21 cellular contexts compared by ENCODE assay signal in genomic region chr1:158654079-158654478, GRCh38. TPM values are rescaled to one million over a fixed set of nuclear protein-coding genes. Genes with fewer than 3 reads are reported as not detected.
"Had no signal": no experiment of that assay in that cellular context is flagged by ENCODE, and none has a peak within 500 bp of the region (broad histone marks: within the 10 kb centered on the region; RNA-seq: fewer than 3 reads in every experiment).

No MANE protein-coding gene starts in this region.

- H2AFZ ChIP-seq: parathyroid adenoma had no signal

- H3K9ac ChIP-seq: parathyroid adenoma had no signal

- H3K27ac ChIP-seq: lower lobe of right lung, parathyroid adenoma, right lobe of liver had no signal

- H3K4me3 ChIP-seq: cardiac muscle cell, lower lobe of right lung, right lobe of liver, smooth muscle cell had no signal

- H3K4me2 ChIP-seq: smooth muscle cell had no signal

- DNase-seq: activated B cell treated with CpG ODN at 0.5 μM for 24 hours; activated CD4-positive, alpha-beta memory T cell treated with anti-CD3 and anti-CD28 coated beads, Interleukin-2, amount 10 ng/mL, durations not matched to agents 7 days and 5 days; activated CD4-positive, alpha-beta T cell treated with anti-CD3 and anti-CD28 coated beads for 4 hours; activated CD8-positive, alpha-beta memory T cell treated with anti-CD3 and anti-CD28 coated beads, Interleukin-2, amount 10 ng/mL, durations not matched to agents 7 days and 5 days; amniotic stem cell; effector memory CD8-positive, alpha-beta T cell; foreskin fibroblast; glutamatergic neuron; hippocampal formation; left colon; lower lobe of right lung; right lobe of liver; stimulated activated CD4-positive, alpha-beta T cell treated with anti-CD3 and anti-CD28 coated beads, Interleukin-4, amount 100 ng/mL, for 24 hours; T-helper 2 cell had no signal

- H3K27me3 ChIP-seq: cardiac muscle cell, right lobe of liver had no signal

- H3K79me2 ChIP-seq: parathyroid adenoma had no signal

- H3K36me3 ChIP-seq: cardiac muscle cell, lower lobe of right lung, right lobe of liver had no signal

- H3K9me3 ChIP-seq: lower lobe of right lung, right lobe of liver had no signal

- H3K4me1 ChIP-seq: lower lobe of right lung, parathyroid adenoma, right lobe of liver had no signal

- ATAC-seq: activated CD8-positive, alpha-beta memory T cell treated with anti-CD3 and anti-CD28 coated beads, Interleukin-2, amount 10 ng/mL, durations not matched to agents 7 days and 5 days; effector memory CD8-positive, alpha-beta T cell; left colon; lower lobe of right lung; natural killer cell treated with Interleukin-12 subunit alpha and Interleukin-12 subunit beta and Interleukin-15 and Interleukin-18, amount 100 ng/mL, for 72 hours; right lobe of liver; stimulated activated effector memory CD8-positive, alpha-beta T cell treated with anti-CD3 and anti-CD28 coated beads, Interleukin-12 subunit alpha, Interleukin-12 subunit beta, amount 100 ng/mL, for 72 hours had no signal

RNA-seq across cellular contexts. Expression of gene SPTA1, which starts 32.4 kb away (rescaled TPM):
- total RNA-seq: activated B cell treated with CpG ODN at 0.5 μM for 24 hours; activated CD4-positive, alpha-beta memory T cell treated with anti-CD3 and anti-CD28 coated beads, Interleukin-2, amount 10 ng/mL, durations not matched to agents 7 days and 5 days; activated CD8-positive, alpha-beta memory T cell treated with anti-CD3 and anti-CD28 coated beads, Interleukin-2, amount 10 ng/mL, durations not matched to agents 7 days and 5 days; left colon; smooth muscle cell; ureter had no signal

RNA-seq across cellular contexts. Expression of gene OR6K2, which starts 46.4 kb away (rescaled TPM):
- total RNA-seq: activated B cell treated with CpG ODN at 0.5 μM for 24 hours; activated CD4-positive, alpha-beta memory T cell treated with anti-CD3 and anti-CD28 coated beads, Interleukin-2, amount 10 ng/mL, durations not matched to agents 7 days and 5 days; activated CD8-positive, alpha-beta memory T cell treated with anti-CD3 and anti-CD28 coated beads, Interleukin-2, amount 10 ng/mL, durations not matched to agents 7 days and 5 days; cardiac muscle cell; dermis microvascular lymphatic vessel endothelial cell; left colon; lower lobe of right lung; natural killer cell treated with Interleukin-12 subunit alpha and Interleukin-12 subunit beta and Interleukin-15 and Interleukin-18, amount 100 ng/mL, for 72 hours; right lobe of liver; smooth muscle cell; ureter had no signal

RNA-seq across cellular contexts. Expression of gene OR10Z1, which starts 49.0 kb away (rescaled TPM):
- total RNA-seq: activated B cell treated with CpG ODN at 0.5 μM for 24 hours; activated CD4-positive, alpha-beta memory T cell treated with anti-CD3 and anti-CD28 coated beads, Interleukin-2, amount 10 ng/mL, durations not matched to agents 7 days and 5 days; activated CD8-positive, alpha-beta memory T cell treated with anti-CD3 and anti-CD28 coated beads, Interleukin-2, amount 10 ng/mL, durations not matched to agents 7 days and 5 days; cardiac muscle cell; dermis microvascular lymphatic vessel endothelial cell; left colon; lower lobe of right lung; natural killer cell treated with Interleukin-12 subunit alpha and Interleukin-12 subunit beta and Interleukin-15 and Interleukin-18, amount 100 ng/mL, for 72 hours; right lobe of liver; smooth muscle cell; ureter had no signal
